In genomic region chr6:122400121-122400450, GRCh38 we compare ENCODE assay signal across 8 cellular contexts. TPM values are rescaled to one million over a fixed set of nuclear protein-coding genes. Genes with fewer than 3 reads are reported as not detected.
DNase-seq lines count a peak whose midpoint lies in the region; ATAC-seq and TF ChIP-seq lines count a peak whose summit lies in the region.

No MANE protein-coding gene starts in this region.

- H3K27me3 Mint-ChIP-seq in activated CD4-positive, alpha-beta T cell treated with anti-CD3 and anti-CD28 coated beads, Interleukin-2, amount 10 ng/mL, durations not matched to agents 24 days and 14 days, result no peaks in the 10 kb centered on the region

- WGBS in esophagus squamous epithelium, 2 donors, result 0 to 1% methylated on average over 5 to 18 of the region's 20 CpGs

- peak overlapping the region; percentile 96 for H3K27ac Mint-ChIP-seq in activated CD4-positive, alpha-beta T cell treated with anti-CD3 and anti-CD28 coated beads, Interleukin-2, amount 10 ng/mL, durations not matched to agents 24 days and 14 days

- DNase-seq in activated CD4-positive, alpha-beta T cell treated with anti-CD3 and anti-CD28 coated beads, Interleukin-2, amount 10 ng/mL, durations not matched to agents 24 days and 14 days, result no peak
- DNase-seq in activated CD4-positive, alpha-beta T cell treated with anti-CD3 and anti-CD28 coated beads for 4 hours, result no peak
- DNase-seq in SJSA1 (ENCODE audit: low read depth in 1 of 2, low spot score in 2 of 2) (no peak), esophagus squamous epithelium (lab: John Stamatoyannopoulos, UW) (no peak)

- H3K9ac ChIP-seq in rectal smooth muscle tissue (ENCODE audit: low read length), result peak overlapping the region; percentile 94

- H3K36me3 ChIP-seq in SJSA1 (peaks cover 5% of the 10 kb centered on the region), esophagus squamous epithelium (no peaks in the 10 kb centered on the region), rectal smooth muscle tissue (ENCODE audit: control insufficient read depth, insufficient read depth, low read length) (no peaks in the 10 kb centered on the region)

- peaks cover 11% of the 10 kb centered on the region for H3K36me3 Mint-ChIP-seq in activated CD4-positive, alpha-beta T cell treated with anti-CD3 and anti-CD28 coated beads, Interleukin-2, amount 10 ng/mL, durations not matched to agents 24 days and 14 days (ENCODE audit: low read depth)

- intact Hi-C loops in activated CD4-positive, alpha-beta T cell treated with anti-CD3 and anti-CD28 coated beads, Interleukin-2, amount 10 ng/mL, durations not matched to agents 24 days and 14 days (cut with micrococcal nuclease), result loop anchor here (1.0 kb wide), 1 partner anchor 8 kb away; no protein-coding TSS in a partner anchor
- intact Hi-C loops in esophagus squamous epithelium (cut with DNase I), result no loop called here

- no peak for TF ChIP-seq CTCF in esophagus squamous epithelium (IDR thresholded peaks at IDR 0.05)

- H3K9me3 ChIP-seq in SJSA1 (replicated peaks), result no peaks in the 10 kb centered on the region
- H3K9me3 ChIP-seq in esophagus squamous epithelium, result no peaks in the 10 kb centered on the region

- peak overlapping the region; percentile 99 for H3K4me3 Mint-ChIP-seq in activated CD4-positive, alpha-beta T cell treated with anti-CD3 and anti-CD28 coated beads, Interleukin-2, amount 10 ng/mL, durations not matched to agents 24 days and 14 days

- H3K4me1 ChIP-seq in SJSA1 (replicated peaks) (peaks cover 6% of the 10 kb centered on the region), esophagus squamous epithelium (peaks cover 5 to 31% (median 12%) of the 10 kb centered on the region in 3 donors), rectal smooth muscle tissue (ENCODE audit: control insufficient read depth, insufficient read depth, low read length) (peaks cover 4% of the 10 kb centered on the region)

- H3K9me3 Mint-ChIP-seq in activated CD4-positive, alpha-beta T cell treated with anti-CD3 and anti-CD28 coated beads, Interleukin-2, amount 10 ng/mL, durations not matched to agents 24 days and 14 days, result no peaks in the 10 kb centered on the region

- peaks cover 32% of the 10 kb centered on the region for H3K4me1 Mint-ChIP-seq in activated CD4-positive, alpha-beta T cell treated with anti-CD3 and anti-CD28 coated beads, Interleukin-2, amount 10 ng/mL, durations not matched to agents 24 days and 14 days

- peak overlapping the region; percentile 89 for H3K4me3 ChIP-seq in SJSA1
- H3K4me3 ChIP-seq in esophagus squamous epithelium, result peak overlapping the region; percentile 68 to 97 (median 87)
- H3K4me3 ChIP-seq in rectal smooth muscle tissue (ENCODE audit: low read length), result peak overlapping the region; percentile 91

- ATAC-seq in HG02970 (IDR thresholded peaks at IDR 0.05; ENCODE audit: low FRiP score, unreplicated experiment) (peak; percentile 10), HG02798 (IDR thresholded peaks at IDR 0.05; ENCODE audit: poor library complexity, unreplicated experiment) (no peak)
- ATAC-seq in activated CD4-positive, CD25-positive, alpha-beta regulatory T cell treated with anti-CD3 and anti-CD28 coated beads, Interleukin-2, amount 50 U/mL, for 24 hours, result no peak

- no peak for TF ChIP-seq POLR2A in esophagus squamous epithelium (IDR thresholded peaks at IDR 0.05)

- H3K27me3 ChIP-seq in SJSA1 (replicated peaks), result no peaks in the 10 kb centered on the region
- H3K27me3 ChIP-seq in esophagus squamous epithelium, result no peaks in the 10 kb centered on the region
- no peaks in the 10 kb centered on the region for H3K27me3 ChIP-seq in rectal smooth muscle tissue (ENCODE audit: control insufficient read depth, insufficient read depth, low read length)

- peak overlapping the region; percentile 62 for H3K27ac ChIP-seq in SJSA1
- peak overlapping the region; percentile 86 to 94 (median 88) for H3K27ac ChIP-seq in esophagus squamous epithelium
- H3K27ac ChIP-seq in rectal smooth muscle tissue (ENCODE audit: low read depth, low read length), result no peak overlapping the region

RNA-seq across cellular contexts. Expression of gene HSF2, which starts 0.6 kb away (rescaled TPM):
- 15.3 and 16.1 TPM in 2 replicates for total RNA-seq in activated CD4-positive, alpha-beta T cell treated with anti-CD3 and anti-CD28 coated beads, Interleukin-2, amount 10 ng/mL, durations not matched to agents 24 days and 14 days
- 18.9 and 36.8 TPM in 2 replicates for total RNA-seq in SJSA1 (2014; rRNA removed; shearing (Covaris generic))
- 10 to 100 TPM in 2 of 4 donors, 1 to 10 TPM in 2; 2.3 to 17.0 (median 10.5) TPM for total RNA-seq in esophagus squamous epithelium
